ENCODE assay signal across 1 cellular context in the genomic region with DNA sequence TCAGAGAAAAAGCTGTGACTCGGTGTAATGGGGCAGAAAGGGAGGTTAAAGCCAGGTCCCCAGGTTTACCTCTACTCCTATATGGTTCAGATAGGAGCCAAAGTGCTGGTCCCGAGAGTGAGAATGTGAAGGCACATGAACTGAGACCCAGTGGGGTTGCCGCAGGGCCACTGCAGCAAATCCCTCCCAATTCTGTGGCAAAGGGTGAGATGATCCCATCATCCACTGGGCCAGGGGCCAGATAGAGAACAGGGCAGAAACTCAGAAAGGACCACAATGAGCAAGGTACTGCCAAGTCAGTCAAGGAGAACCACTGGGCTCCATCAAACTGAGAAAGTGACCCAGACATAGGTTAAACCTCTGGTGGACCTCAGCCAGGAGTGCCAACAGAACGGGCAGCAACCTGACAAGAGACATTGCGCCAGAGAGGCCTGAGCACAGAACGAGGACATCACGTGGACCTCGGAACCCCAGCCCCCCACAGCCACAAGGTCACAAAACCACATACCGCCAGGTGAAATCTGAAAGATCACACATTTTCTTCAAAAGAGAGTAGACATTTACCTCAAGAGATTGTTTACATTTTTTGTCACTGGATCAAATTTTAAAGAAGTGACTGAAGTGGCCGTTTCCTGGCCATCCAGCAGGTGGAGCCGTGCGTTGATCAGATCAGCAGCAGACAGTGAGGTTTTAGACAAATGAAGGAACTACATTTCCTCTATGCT.
TF ChIP-seq lines count a peak whose summit lies in the region.

No MANE protein-coding gene starts in this region.

TF ChIP-seq in HepG2, 621 proteins besides CTCF, POLR2A, EP300 and RAD21 (continued from another document and continues in another):
- TF ChIP-seq, protein P1, sequence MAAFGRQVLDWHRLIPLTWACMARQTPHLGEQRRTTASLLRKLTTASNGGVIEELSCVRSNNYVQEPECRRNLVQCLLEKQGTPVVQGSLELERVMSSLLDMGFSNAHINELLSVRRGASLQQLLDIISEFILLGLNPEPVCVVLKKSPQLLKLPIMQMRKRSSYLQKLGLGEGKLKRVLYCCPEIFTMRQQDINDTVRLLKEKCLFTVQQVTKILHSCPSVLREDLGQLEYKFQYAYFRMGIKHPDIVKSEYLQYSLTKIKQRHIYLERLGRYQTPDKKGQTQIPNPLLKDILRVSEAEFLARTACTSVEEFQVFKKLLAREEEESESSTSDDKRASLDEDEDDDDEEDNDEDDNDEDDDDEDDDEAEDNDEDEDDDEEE (CRISPR knock-in tag; IDR thresholded peaks at IDR 0.05): no peak
- TF ChIP-seq ZNF678 (CRISPR knock-in tag; IDR thresholded peaks at IDR 0.05) (no peak), CC2D1A (CRISPR knock-in tag; IDR thresholded peaks at IDR 0.05) (no peak), GATAD1 (CRISPR knock-in tag; IDR thresholded peaks at IDR 0.05) (no peak), PITX1 (CRISPR knock-in tag; IDR thresholded peaks at IDR 0.05) (no peak), GATA4 (IDR thresholded peaks at IDR 0.05; ENCODE audit: borderline replicate concordance, low read depth) (no peak), ZNF761 (CRISPR knock-in tag; conservative IDR thresholded peaks at IDR 0.05) (no peak), THAP11 (CRISPR knock-in tag; IDR thresholded peaks at IDR 0.05) (no peak), ARID2 (CRISPR knock-in tag; IDR thresholded peaks at IDR 0.05; ENCODE audit: borderline replicate concordance) (no peak), HNRNPH1 (optimal IDR thresholded peaks at IDR 0.05; ENCODE audit: low read depth, low read length) (no peak), ZNF720 (CRISPR knock-in tag; IDR thresholded peaks at IDR 0.05) (no peak), ZNF296 (CRISPR knock-in tag; conservative IDR thresholded peaks at IDR 0.05) (no peak), ZNF24 (IDR thresholded peaks at IDR 0.05) (no peak), TBX3 (IDR thresholded peaks at IDR 0.05; ENCODE audit: borderline replicate concordance) (no peak), ZNF143 (CRISPR knock-in tag; IDR thresholded peaks at IDR 0.05) (no peak), ZNF550 (CRISPR knock-in tag; IDR thresholded peaks at IDR 0.05; ENCODE audit: borderline replicate concordance) (no peak), HNRNPK (IDR thresholded peaks at IDR 0.05; ENCODE audit: low read depth, low read length, poor library complexity, severe bottlenecking) (no peak), ZNF124 (CRISPR knock-in tag; IDR thresholded peaks at IDR 0.05) (peak; percentile 41; the same call in 1 of the 2 replicates), ZNF337 (CRISPR knock-in tag; IDR thresholded peaks at IDR 0.05; ENCODE audit: borderline replicate concordance, low read depth) (0 out of 2 replicates have a peak, but pooled peaks have one; percentile 39), ETV6 (CRISPR knock-in tag; conservative IDR thresholded peaks at IDR 0.05) (no peak), GZF1 (CRISPR knock-in tag; IDR thresholded peaks at IDR 0.05) (no peak), HHEX (CRISPR knock-in tag; IDR thresholded peaks at IDR 0.05) (no peak), HNF4G (IDR thresholded peaks at IDR 0.05; ENCODE audit: borderline replicate concordance, low read depth, low read length) (no peak), HNF4G (CRISPR knock-in tag; IDR thresholded peaks at IDR 0.05; ENCODE audit: borderline replicate concordance, low read depth) (no peak), ZNF205 (CRISPR knock-in tag; IDR thresholded peaks at IDR 0.05) (no peak), BORCS8-MEF2B (CRISPR knock-in tag; IDR thresholded peaks at IDR 0.05) (no peak), ELF1 (CRISPR knock-in tag; IDR thresholded peaks at IDR 0.05) (no peak), KDM6A (CRISPR knock-in tag; IDR thresholded peaks at IDR 0.05; ENCODE audit: low read depth) (no peak), HDAC1 (CRISPR knock-in tag; IDR thresholded peaks at IDR 0.05) (no peak), ZBTB3 (CRISPR knock-in tag; IDR thresholded peaks at IDR 0.05; ENCODE audit: borderline replicate concordance, low read depth) (no peak), PCBP2 (optimal IDR thresholded peaks at IDR 0.05; ENCODE audit: low read depth, low read length, poor library complexity, severe bottlenecking) (no peak), IRF2 (CRISPR knock-in tag; IDR thresholded peaks at IDR 0.05) (no peak), MIER2 (CRISPR knock-in tag; IDR thresholded peaks at IDR 0.05) (peak; percentile 12; the same call in 1 of the 2 replicates), ZBTB38 (CRISPR knock-in tag; IDR thresholded peaks at IDR 0.05) (0 out of 2 replicates have a peak, but pooled peaks have one; percentile 17), ZNF75D (CRISPR knock-in tag; IDR thresholded peaks at IDR 0.05; ENCODE audit: borderline replicate concordance) (no peak)
- TF ChIP-seq, protein P2, sequence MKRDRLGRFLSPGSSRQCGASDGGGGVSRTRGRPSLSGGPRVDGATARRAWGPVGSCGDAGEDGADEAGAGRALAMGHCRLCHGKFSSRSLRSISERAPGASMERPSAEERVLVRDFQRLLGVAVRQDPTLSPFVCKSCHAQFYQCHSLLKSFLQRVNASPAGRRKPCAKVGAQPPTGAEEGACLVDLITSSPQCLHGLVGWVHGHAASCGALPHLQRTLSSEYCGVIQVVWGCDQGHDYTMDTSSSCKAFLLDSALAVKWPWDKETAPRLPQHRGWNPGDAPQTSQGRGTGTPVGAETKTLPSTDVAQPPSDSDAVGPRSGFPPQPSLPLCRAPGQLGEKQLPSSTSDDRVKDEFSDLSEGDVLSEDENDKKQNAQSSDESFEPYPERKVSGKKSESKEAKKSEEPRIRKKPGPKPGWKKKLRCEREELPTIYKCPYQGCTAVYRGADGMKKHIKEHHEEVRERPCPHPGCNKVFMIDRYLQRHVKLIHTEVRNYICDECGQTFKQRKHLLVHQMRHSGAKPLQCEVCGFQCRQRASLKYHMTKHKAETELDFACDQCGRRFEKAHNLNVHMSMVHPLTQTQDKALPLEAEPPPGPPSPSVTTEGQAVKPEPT (CRISPR knock-in tag; IDR thresholded peaks at IDR 0.05; ENCODE audit: low read depth): no peak
- TF ChIP-seq, protein P3, sequence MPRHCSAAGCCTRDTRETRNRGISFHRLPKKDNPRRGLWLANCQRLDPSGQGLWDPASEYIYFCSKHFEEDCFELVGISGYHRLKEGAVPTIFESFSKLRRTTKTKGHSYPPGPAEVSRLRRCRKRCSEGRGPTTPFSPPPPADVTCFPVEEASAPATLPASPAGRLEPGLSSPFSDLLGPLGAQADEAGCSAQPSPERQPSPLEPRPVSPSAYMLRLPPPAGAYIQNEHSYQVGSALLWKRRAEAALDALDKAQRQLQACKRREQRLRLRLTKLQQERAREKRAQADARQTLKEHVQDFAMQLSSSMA (CRISPR knock-in tag; IDR thresholded peaks at IDR 0.05): no peak
- TF ChIP-seq, protein P4, sequence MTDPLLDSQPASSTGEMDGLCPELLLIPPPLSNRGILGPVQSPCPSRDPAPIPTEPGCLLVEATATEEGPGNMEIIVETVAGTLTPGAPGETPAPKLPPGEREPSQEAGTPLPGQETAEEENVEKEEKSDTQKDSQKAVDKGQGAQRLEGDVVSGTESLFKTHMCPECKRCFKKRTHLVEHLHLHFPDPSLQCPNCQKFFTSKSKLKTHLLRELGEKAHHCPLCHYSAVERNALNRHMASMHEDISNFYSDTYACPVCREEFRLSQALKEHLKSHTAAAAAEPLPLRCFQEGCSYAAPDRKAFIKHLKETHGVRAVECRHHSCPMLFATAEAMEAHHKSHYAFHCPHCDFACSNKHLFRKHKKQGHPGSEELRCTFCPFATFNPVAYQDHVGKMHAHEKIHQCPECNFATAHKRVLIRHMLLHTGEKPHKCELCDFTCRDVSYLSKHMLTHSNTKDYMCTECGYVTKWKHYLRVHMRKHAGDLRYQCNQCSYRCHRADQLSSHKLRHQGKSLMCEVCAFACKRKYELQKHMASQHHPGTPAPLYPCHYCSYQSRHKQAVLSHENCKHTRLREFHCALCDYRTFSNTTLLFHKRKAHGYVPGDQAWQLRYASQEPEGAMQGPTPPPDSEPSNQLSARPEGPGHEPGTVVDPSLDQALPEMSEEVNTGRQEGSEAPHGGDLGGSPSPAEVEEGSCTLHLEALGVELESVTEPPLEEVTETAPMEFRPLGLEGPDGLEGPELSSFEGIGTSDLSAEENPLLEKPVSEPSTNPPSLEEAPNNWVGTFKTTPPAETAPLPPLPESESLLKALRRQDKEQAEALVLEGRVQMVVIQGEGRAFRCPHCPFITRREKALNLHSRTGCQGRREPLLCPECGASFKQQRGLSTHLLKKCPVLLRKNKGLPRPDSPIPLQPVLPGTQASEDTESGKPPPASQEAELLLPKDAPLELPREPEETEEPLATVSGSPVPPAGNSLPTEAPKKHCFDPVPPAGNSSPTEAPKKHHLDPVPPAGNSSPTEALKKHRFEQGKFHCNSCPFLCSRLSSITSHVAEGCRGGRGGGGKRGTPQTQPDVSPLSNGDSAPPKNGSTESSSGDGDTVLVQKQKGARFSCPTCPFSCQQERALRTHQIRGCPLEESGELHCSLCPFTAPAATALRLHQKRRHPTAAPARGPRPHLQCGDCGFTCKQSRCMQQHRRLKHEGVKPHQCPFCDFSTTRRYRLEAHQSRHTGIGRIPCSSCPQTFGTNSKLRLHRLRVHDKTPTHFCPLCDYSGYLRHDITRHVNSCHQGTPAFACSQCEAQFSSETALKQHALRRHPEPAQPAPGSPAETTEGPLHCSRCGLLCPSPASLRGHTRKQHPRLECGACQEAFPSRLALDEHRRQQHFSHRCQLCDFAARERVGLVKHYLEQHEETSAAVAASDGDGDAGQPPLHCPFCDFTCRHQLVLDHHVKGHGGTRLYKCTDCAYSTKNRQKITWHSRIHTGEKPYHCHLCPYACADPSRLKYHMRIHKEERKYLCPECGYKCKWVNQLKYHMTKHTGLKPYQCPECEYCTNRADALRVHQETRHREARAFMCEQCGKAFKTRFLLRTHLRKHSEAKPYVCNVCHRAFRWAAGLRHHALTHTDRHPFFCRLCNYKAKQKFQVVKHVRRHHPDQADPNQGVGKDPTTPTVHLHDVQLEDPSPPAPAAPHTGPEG (CRISPR knock-in tag; IDR thresholded peaks at IDR 0.05): no peak
- TF ChIP-seq, protein P5, sequence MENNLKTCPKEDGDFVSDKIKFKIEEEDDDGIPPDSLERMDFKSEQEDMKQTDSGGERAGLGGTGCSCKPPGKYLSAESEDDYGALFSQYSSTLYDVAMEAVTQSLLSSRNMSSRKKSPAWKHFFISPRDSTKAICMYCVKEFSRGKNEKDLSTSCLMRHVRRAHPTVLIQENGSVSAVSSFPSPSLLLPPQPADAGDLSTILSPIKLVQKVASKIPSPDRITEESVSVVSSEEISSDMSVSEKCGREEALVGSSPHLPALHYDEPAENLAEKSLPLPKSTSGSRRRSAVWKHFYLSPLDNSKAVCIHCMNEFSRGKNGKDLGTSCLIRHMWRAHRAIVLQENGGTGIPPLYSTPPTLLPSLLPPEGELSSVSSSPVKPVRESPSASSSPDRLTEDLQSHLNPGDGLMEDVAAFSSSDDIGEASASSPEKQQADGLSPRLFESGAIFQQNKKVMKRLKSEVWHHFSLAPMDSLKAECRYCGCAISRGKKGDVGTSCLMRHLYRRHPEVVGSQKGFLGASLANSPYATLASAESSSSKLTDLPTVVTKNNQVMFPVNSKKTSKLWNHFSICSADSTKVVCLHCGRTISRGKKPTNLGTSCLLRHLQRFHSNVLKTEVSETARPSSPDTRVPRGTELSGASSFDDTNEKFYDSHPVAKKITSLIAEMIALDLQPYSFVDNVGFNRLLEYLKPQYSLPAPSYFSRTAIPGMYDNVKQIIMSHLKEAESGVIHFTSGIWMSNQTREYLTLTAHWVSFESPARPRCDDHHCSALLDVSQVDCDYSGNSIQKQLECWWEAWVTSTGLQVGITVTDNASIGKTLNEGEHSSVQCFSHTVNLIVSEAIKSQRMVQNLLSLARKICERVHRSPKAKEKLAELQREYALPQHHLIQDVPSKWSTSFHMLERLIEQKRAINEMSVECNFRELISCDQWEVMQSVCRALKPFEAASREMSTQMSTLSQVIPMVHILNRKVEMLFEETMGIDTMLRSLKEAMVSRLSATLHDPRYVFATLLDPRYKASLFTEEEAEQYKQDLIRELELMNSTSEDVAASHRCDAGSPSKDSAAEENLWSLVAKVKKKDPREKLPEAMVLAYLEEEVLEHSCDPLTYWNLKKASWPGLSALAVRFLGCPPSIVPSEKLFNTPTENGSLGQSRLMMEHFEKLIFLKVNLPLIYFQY (CRISPR knock-in tag; IDR thresholded peaks at IDR 0.05; ENCODE audit: borderline replicate concordance): peak; percentile 21; the same call in 1 of the 2 replicates
- TF ChIP-seq, protein P6, sequence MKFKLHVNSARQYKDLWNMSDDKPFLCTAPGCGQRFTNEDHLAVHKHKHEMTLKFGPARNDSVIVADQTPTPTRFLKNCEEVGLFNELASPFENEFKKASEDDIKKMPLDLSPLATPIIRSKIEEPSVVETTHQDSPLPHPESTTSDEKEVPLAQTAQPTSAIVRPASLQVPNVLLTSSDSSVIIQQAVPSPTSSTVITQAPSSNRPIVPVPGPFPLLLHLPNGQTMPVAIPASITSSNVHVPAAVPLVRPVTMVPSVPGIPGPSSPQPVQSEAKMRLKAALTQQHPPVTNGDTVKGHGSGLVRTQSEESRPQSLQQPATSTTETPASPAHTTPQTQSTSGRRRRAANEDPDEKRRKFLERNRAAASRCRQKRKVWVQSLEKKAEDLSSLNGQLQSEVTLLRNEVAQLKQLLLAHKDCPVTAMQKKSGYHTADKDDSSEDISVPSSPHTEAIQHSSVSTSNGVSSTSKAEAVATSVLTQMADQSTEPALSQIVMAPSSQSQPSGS (CRISPR knock-in tag; IDR thresholded peaks at IDR 0.05): no peak
- TF ChIP-seq, protein P7, sequence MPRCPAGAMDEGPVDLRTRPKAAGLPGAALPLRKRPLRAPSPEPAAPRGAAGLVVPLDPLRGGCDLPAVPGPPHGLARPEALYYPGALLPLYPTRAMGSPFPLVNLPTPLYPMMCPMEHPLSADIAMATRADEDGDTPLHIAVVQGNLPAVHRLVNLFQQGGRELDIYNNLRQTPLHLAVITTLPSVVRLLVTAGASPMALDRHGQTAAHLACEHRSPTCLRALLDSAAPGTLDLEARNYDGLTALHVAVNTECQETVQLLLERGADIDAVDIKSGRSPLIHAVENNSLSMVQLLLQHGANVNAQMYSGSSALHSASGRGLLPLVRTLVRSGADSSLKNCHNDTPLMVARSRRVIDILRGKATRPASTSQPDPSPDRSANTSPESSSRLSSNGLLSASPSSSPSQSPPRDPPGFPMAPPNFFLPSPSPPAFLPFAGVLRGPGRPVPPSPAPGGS (CRISPR knock-in tag; IDR thresholded peaks at IDR 0.05): no peak
- TF ChIP-seq, protein P8, sequence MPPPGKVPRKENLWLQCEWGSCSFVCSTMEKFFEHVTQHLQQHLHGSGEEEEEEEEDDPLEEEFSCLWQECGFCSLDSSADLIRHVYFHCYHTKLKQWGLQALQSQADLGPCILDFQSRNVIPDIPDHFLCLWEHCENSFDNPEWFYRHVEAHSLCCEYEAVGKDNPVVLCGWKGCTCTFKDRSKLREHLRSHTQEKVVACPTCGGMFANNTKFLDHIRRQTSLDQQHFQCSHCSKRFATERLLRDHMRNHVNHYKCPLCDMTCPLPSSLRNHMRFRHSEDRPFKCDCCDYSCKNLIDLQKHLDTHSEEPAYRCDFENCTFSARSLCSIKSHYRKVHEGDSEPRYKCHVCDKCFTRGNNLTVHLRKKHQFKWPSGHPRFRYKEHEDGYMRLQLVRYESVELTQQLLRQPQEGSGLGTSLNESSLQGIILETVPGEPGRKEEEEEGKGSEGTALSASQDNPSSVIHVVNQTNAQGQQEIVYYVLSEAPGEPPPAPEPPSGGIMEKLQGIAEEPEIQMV (CRISPR knock-in tag; IDR thresholded peaks at IDR 0.05; ENCODE audit: low read depth): 0 out of 2 replicates have a peak, but pooled peaks have one; percentile 58
